ENCODE assay signal across 9 cellular contexts in the genomic region with DNA sequence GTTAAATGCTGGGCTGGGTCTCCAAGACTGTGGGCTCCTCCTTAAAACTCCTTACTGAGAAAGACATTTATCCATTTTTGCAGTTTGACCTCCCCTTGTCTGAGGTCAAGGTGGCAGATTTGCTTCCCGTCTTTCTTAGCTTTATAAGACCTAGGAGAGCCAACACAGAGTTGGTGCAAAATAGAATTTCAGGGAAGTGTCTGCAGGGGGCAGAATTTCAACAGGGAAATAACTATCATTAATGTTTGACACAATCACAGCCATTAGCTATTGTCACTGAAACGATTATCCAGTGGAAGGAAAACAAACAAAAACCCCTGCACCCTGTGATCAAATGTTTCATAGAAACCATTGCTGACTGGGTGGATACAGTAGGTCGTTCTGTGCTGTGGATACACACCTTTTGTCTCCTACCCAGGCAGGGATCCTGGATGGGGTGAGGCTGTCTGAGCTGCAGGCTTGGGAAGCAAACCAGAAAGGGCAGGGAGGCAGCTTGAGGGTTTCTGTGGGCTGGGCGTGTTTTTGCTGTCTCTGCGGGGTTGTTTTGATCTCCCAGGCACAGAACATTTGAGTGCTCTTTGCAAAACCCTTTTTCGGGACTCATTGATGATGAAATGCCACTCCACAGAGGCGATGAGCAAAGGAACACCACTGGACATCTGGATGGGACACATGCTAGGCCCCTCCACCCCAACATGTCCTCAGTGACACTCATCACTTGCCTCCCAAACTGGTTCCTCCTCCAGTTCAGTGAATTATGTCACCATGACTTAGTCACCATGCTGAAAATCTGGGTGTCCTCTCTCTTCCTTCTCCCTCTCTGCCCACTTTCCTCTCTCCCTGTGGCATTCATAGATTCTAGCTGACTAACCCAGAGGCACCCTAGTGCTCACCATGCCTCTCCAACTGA.
DNase-seq lines count a peak whose midpoint lies in the region; ATAC-seq, FAIRE-seq and TF ChIP-seq lines count a peak whose summit lies in the region.
"Had no signal": no experiment of that assay in that cellular context is flagged by ENCODE, and none has a peak within 500 bp of the region (broad histone marks: within the 10 kb centered on the region; RNA-seq: fewer than 3 reads in every experiment).

No MANE protein-coding gene starts in this region.

- H3K27ac ChIP-seq in endothelial cell of umbilical vein (ENCODE audit: insufficient read depth, low read depth, low read length) (no peak overlapping the region), body of pancreas (no peak overlapping the region)

- H3K4me3 ChIP-seq in GM06990 (replicated peaks; ENCODE audit: low read depth, low read length) = no peak overlapping the region
- no peak overlapping the region for H3K4me3 ChIP-seq in endothelial cell of umbilical vein (replicated peaks in 1 of 3; ENCODE audit: insufficient read depth in 1 of 3, low read depth in 1 of 3, low read length in 3 of 3)
- no peak overlapping the region for H3K4me3 ChIP-seq in body of pancreas

- WGBS in body of pancreas, 2 donors = 53 to 56% methylated on average over 7 of the region's 7 CpGs

- no peak for TF ChIP-seq POLR2A in endothelial cell of umbilical vein (IDR thresholded peaks at IDR 0.05; ENCODE audit: low read depth, low read length)
- TF ChIP-seq POLR2A in body of pancreas (IDR thresholded peaks at IDR 0.05) = no peak

- H3K4me2 ChIP-seq in endothelial cell of umbilical vein (ENCODE audit: insufficient read depth, low read length) = no peak overlapping the region

- no peaks in the 10 kb centered on the region for H3K79me2 ChIP-seq in endothelial cell of umbilical vein (ENCODE audit: control insufficient read depth, insufficient read depth, low read length)

- H3K9me3 ChIP-seq in endothelial cell of umbilical vein (replicated peaks; ENCODE audit: control insufficient read depth, insufficient read depth, low read length) (no peaks in the 10 kb centered on the region), body of pancreas (no peaks in the 10 kb centered on the region)

- H3K36me3 ChIP-seq in GM06990 (ENCODE audit: control insufficient read depth, insufficient read depth, low read length) = no peaks in the 10 kb centered on the region
- H3K36me3 ChIP-seq in endothelial cell of umbilical vein (ENCODE audit: control insufficient read depth in 2 of 2, extremely low read depth in 1 of 2, insufficient read depth in 2 of 2, low read length in 2 of 2) = no peaks in the 10 kb centered on the region
- no peaks in the 10 kb centered on the region for H3K36me3 ChIP-seq in body of pancreas (replicated peaks in 1 of 2; ENCODE audit: insufficient read depth in 1 of 2, low read depth in 2 of 2)

- H3K4me1 ChIP-seq in endothelial cell of umbilical vein (ENCODE audit: control insufficient read depth, extremely low read depth, insufficient read depth, low read length) = peaks cover 11% of the 10 kb centered on the region
- no peaks in the 10 kb centered on the region for H3K4me1 ChIP-seq in body of pancreas

- no peaks in the 10 kb centered on the region for H4K20me1 ChIP-seq in endothelial cell of umbilical vein (replicated peaks; ENCODE audit: control insufficient read depth, extremely low read depth, insufficient read depth, low read length)

- BruUV-seq in endothelial cell of umbilical vein (replicated peaks; lab: Mats Ljungman, UMichigan) = no TSS peak

- DNase-seq in GM06990 (ENCODE audit: extremely low read depth, insufficient read length) (no peak), NCI-H2081 (lab: John Stamatoyannopoulos, UW) (peak; percentile 63 to 91), endothelial cell of umbilical vein (ENCODE audit: low read depth, low spot score) (no peak), renal cortical epithelial cell (ENCODE audit: low read depth) (peak; percentile 81), body of pancreas (no peak)
- no peak for DNase-seq in activated CD4-positive, alpha-beta T cell treated with anti-CD3 and anti-CD28 coated beads for 48 hours
- DNase-seq in activated CD4-positive, alpha-beta T cell treated with anti-CD3 and anti-CD28 coated beads for 4 hours = no peak
- DNase-seq: activated B cell treated with CpG ODN at 0.5 μM for 24 hours; activated naive CD4-positive, alpha-beta T cell had no signal

- TF ChIP-seq CTCF in GM06990 (IDR thresholded peaks at IDR 0.05; ENCODE audit: insufficient read depth, low read length, poor library complexity, severe bottlenecking) = peak; percentile 10
- TF ChIP-seq CTCF in endothelial cell of umbilical vein (IDR thresholded peaks at IDR 0.05; ENCODE audit: extremely low read depth in 1 of 2, insufficient read depth in 1 of 2, low read depth in 1 of 2, low read length in 2 of 2) = peak in 1 of 2 donors; percentile 22
- peak in 2 of 7 experiments; percentile 9 to 13 for TF ChIP-seq CTCF in body of pancreas (IDR thresholded peaks at IDR 0.05)

- no peak for FAIRE-seq in endothelial cell of umbilical vein (lab: Jason Lieb, UNC)

- H3K27me3 ChIP-seq in GM06990 (replicated peaks; ENCODE audit: control insufficient read depth, insufficient read depth, low read length) (no peaks in the 10 kb centered on the region; the same call in 1 of the 2 replicates), endothelial cell of umbilical vein (ENCODE audit: control insufficient read depth in 2 of 2, insufficient read depth in 2 of 2, low read length in 2 of 2) (no peaks in the 10 kb centered on the region), body of pancreas (no peaks in the 10 kb centered on the region)

- POLR2A ChIA-PET in endothelial cell of umbilical vein (lab: Charles Lee) = no interaction called here

- intact Hi-C loops in endothelial cell of umbilical vein (cut with micrococcal nuclease) (no loop called here), body of pancreas (cut with DNase I) (no loop called here)

- peak overlapping the region; percentile 6 for H2AFZ ChIP-seq in endothelial cell of umbilical vein (ENCODE audit: low read depth, low read length)

- no peak for ATAC-seq in body of pancreas

- CTCF ChIA-PET in endothelial cell of umbilical vein (lab: Charles Lee) = interaction anchor here (0.7 to 2.4 kb wide), 12 partner anchors 8 to 236 kb away, joined by 3 to 14 read pairs (median 3); a partner anchor contains a TSS

- H3K9ac ChIP-seq in endothelial cell of umbilical vein (replicated peaks; ENCODE audit: extremely low read depth, insufficient read depth, low read length) = no peak overlapping the region

- H3K9me1 ChIP-seq in endothelial cell of umbilical vein (replicated peaks; ENCODE audit: control insufficient read depth, extremely low read depth, insufficient read depth, low read length) = peaks cover 2% of the 10 kb centered on the region

- dilution Hi-C loops in endothelial cell of umbilical vein (cut with MboI; ENCODE audit: extremely low pct_ligation_motif_present, low sequenced_read_pairs) = loop anchor here (25.0 kb wide), 1 partner anchor 238 kb away; no protein-coding TSS in a partner anchor

TF ChIP-seq in endothelial cell of umbilical vein, 7 proteins besides CTCF, POLR2A, EP300 and RAD21:
- no peak for TF ChIP-seq FOS (IDR thresholded peaks at IDR 0.05; ENCODE audit: borderline replicate concordance, insufficient read depth, low read length)
- TF ChIP-seq MYC (IDR thresholded peaks at IDR 0.05; ENCODE audit: low read depth, low read length) = no peak
- no peak for TF ChIP-seq POLR2AphosphoS5 (IDR thresholded peaks at IDR 0.05; ENCODE audit: insufficient read depth, low read depth, low read length)
- TF ChIP-seq, protein P1, sequence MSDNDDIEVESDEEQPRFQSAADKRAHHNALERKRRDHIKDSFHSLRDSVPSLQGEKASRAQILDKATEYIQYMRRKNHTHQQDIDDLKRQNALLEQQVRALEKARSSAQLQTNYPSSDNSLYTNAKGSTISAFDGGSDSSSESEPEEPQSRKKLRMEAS (IDR thresholded peaks at IDR 0.05; ENCODE audit: insufficient read depth, insufficient read length) = no peak
- TF ChIP-seq EZH2 (IDR thresholded peaks at IDR 0.05; ENCODE audit: borderline replicate concordance, low read depth, low read length, severe bottlenecking) = no peak
- TF ChIP-seq JUN (IDR thresholded peaks at IDR 0.05; ENCODE audit: borderline replicate concordance, insufficient read depth, insufficient read length, low read depth) = no peak
- TF ChIP-seq GATA2 (IDR thresholded peaks at IDR 0.05; ENCODE audit: insufficient read depth, insufficient read length, low read depth, low read length) = no peak

Comparison
In these comparisons a context has a peak if more than half of its experiments do, and no peak if none do; other contexts are left out.
1. DNase-seq: peak in NCI-H2081 (2 of 2) and renal cortical epithelial cell (single experiment); none in GM06990 (single experiment), endothelial cell of umbilical vein (single experiment), activated CD4-positive, alpha-beta T cell treated with anti-CD3 and anti-CD28 coated beads for 48 hours (single experiment), activated CD4-positive, alpha-beta T cell treated with anti-CD3 and anti-CD28 coated beads for 4 hours (0 of 2) and body of pancreas (0 of 4).